In genomic region chr1:182391362-182392044, GRCh38 we compare ENCODE assay signal across 8 cellular contexts. TPM values are rescaled to one million over a fixed set of nuclear protein-coding genes. Genes with fewer than 3 reads are reported as not detected.
DNase-seq lines count a peak whose midpoint lies in the region; ATAC-seq and TF ChIP-seq lines count a peak whose summit lies in the region.

Gene GLUL, minus strand, starts transcription at chr1:182391790. Its CDS starts 3,053 bp downstream, at chr1:182388737.

- H3K27me3 Mint-ChIP-seq in activated CD4-positive, alpha-beta T cell treated with anti-CD3 and anti-CD28 coated beads for 36 hours: peaks cover 13% of the 10 kb centered on the region

- DNase-seq in AG10803 (ENCODE audit: low read depth) (peak; percentile 90), NCI-H345 treated with DMSO at 0.1 percent for 48 hours (lab: John Stamatoyannopoulos, UW; ENCODE audit: unreplicated experiment) (peak; percentile 77), coronary artery (ENCODE audit: low spot score) (peak; percentile 95), left colon (peak; percentile 93 to 94)
- peak; percentile 81 for DNase-seq in activated CD4-positive, alpha-beta T cell treated with anti-CD3 and anti-CD28 coated beads for 36 hours
- DNase-seq in stimulated activated CD4-positive, alpha-beta T cell treated with anti-CD3 and anti-CD28 coated beads, Interleukin-1b, Interleukin-23, amount 100 ng/mL, for 4 hours (ENCODE audit: low read depth in 2 of 2): peak; percentile 38 to 61

- peaks cover 20% of the 10 kb centered on the region for H3K4me1 Mint-ChIP-seq in activated CD4-positive, alpha-beta T cell treated with anti-CD3 and anti-CD28 coated beads for 36 hours

- peak within 1 kb of the TSS; percentile 80 for H3K27ac Mint-ChIP-seq in activated CD4-positive, alpha-beta T cell treated with anti-CD3 and anti-CD28 coated beads for 36 hours

- H3K9me3 Mint-ChIP-seq in activated CD4-positive, alpha-beta T cell treated with anti-CD3 and anti-CD28 coated beads for 36 hours (ENCODE audit: low read depth): no peaks in the 10 kb centered on the region

- H3K27ac ChIP-seq in coronary artery: peak within 1 kb of the TSS; percentile 98 to 99

- intact Hi-C loops in activated CD4-positive, alpha-beta T cell treated with anti-CD3 and anti-CD28 coated beads for 36 hours (cut with DNase I, micrococcal nuclease): loop anchor here (1.0 to 5.0 kb wide), 5 partner anchors 89 to 1081 kb away; partner anchors contain the start of gene SMG7 (in 1 of the 2)
- intact Hi-C loops in left colon (cut with DNase I, micrococcal nuclease): loop anchor here in 1 of 2 donors (10.0 kb wide), 1 partner anchor 307 kb away; no protein-coding TSS in a partner anchor

- TF ChIP-seq CTCF in AG10803 (conservative IDR thresholded peaks at IDR 0.05; ENCODE audit: low read length) (no peak; the same call in 1 of the 2 replicates), coronary artery (IDR thresholded peaks at IDR 0.05) (no peak)

- peak within 1 kb of the TSS; percentile 86 for H3K4me3 ChIP-seq in AG10803 (ENCODE audit: low read length)
- peak within 1 kb of the TSS; percentile 80 for H3K4me3 ChIP-seq in coronary artery

- H3K36me3 Mint-ChIP-seq in activated CD4-positive, alpha-beta T cell treated with anti-CD3 and anti-CD28 coated beads for 36 hours (ENCODE audit: low read depth): peaks cover 24% of the 10 kb centered on the region

- peak within 1 kb of the TSS; percentile 86 for H3K4me3 Mint-ChIP-seq in activated CD4-positive, alpha-beta T cell treated with anti-CD3 and anti-CD28 coated beads for 36 hours

- CTCF ChIA-PET in activated CD4-positive, alpha-beta T cell treated with anti-CD3 and anti-CD28 coated beads for 36 hours (lab: Charles Lee): interaction anchor here (0.9 to 7.1 kb wide), 2 partner anchors 248 to 311 kb away, joined by 3 to 223 read pairs; no protein-coding TSS in a partner anchor

- ATAC-seq in GM19043 (IDR thresholded peaks at IDR 0.05; ENCODE audit: low read depth, unreplicated experiment) (peak; percentile 71), HG03354 (IDR thresholded peaks at IDR 0.05; ENCODE audit: poor library complexity, severe bottlenecking, unreplicated experiment) (peak; percentile 85), left colon (peak; percentile 87)
- peak; percentile 89 for ATAC-seq in activated CD4-positive, alpha-beta T cell treated with anti-CD3 and anti-CD28 coated beads for 36 hours

- POLR2A ChIA-PET in activated CD4-positive, alpha-beta T cell treated with anti-CD3 and anti-CD28 coated beads for 36 hours (lab: Charles Lee): interaction anchor here (0.6 kb wide), 1 partner anchor 142 kb away, joined by 5 read pairs; no protein-coding TSS in a partner anchor

RNA-seq across cellular contexts. Expression of gene GLUL, which starts in this region (rescaled TPM):
- 10 to 100 TPM; 63.5 to 87.5 TPM for total RNA-seq in activated CD4-positive, alpha-beta T cell treated with anti-CD3 and anti-CD28 coated beads for 36 hours
- total RNA-seq in left colon: 100 to 1,000 TPM; 436 to 776 TPM

Comparison
In these comparisons a context has a peak if more than half of its experiments do, and no peak if none do; other contexts are left out.
1. Peak in every context shown above with its lines: DNase-seq, ATAC-seq, H3K4me3 ChIP-seq and H3K27ac ChIP-seq.
2. RNA of gene GLUL (total RNA-seq): 436 to 776 TPM in left colon; 63.5 to 87.5 TPM in activated CD4-positive, alpha-beta T cell treated with anti-CD3 and anti-CD28 coated beads for 36 hours; every median in the first group is over 4 times any median in the second.